In the genomic region with DNA sequence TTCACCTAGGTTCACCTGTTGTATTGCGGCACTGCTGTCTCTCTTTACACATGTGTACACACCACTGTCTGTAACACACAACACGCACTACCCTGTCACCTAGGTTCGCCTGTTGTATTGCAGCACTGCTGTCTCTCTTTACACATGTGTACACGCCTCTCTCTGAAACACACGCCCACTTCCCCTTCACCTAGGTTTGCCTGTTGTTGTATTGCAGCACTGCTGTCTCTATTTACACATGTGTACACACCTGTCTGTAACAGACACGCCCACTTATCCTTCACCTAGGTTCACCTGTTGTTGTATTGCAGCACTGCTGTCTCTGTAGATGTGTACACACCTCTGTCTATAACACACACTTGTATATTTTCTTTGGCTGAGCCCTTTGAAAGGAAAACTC, we compare ENCODE assay signal across 19 cellular contexts. TPM values are rescaled to one million over a fixed set of nuclear protein-coding genes. Genes with fewer than 3 reads are reported as not detected.
DNase-seq lines count a peak whose midpoint lies in the region; ATAC-seq, FAIRE-seq and TF ChIP-seq lines count a peak whose summit lies in the region.
"Had no signal": no experiment of that assay in that cellular context is flagged by ENCODE, and none has a peak within 500 bp of the region (broad histone marks: within the 10 kb centered on the region; RNA-seq: fewer than 3 reads in every experiment).

No MANE protein-coding gene starts in this region.

- in situ Hi-C loops in HepG2 (cut with HindIII; ENCODE audit: extremely low pct_ligation_motif_present, low pct_unique_long_range_greater_than_20kb) (no loop called here), transverse colon (cut with MboI; ENCODE audit: low pct_ligation_motif_present in 1 of 4, low pct_unique_long_range_greater_than_20kb in 1 of 4, low sequenced_read_pairs in 3 of 4) (no loop called here)

- TF ChIP-seq CTCF in liver (IDR thresholded peaks at IDR 0.05; ENCODE audit: low read depth, low read length, missing input control) (no peak), HepG2 (CRISPR knock-in tag; IDR thresholded peaks at IDR 0.05) (no peak), endothelial cell (IDR thresholded peaks at IDR 0.05; ENCODE audit: unreplicated experiment) (no peak), transverse colon (IDR thresholded peaks at IDR 0.05) (no peak), uterus (IDR thresholded peaks at IDR 0.05) (no peak)

- H3K4me2 ChIP-seq in HepG2 (ENCODE audit: low read depth, low read length) = no peak overlapping the region

- H3K4me3 Mint-ChIP-seq in endothelial cell (ENCODE audit: unreplicated experiment) = peak overlapping the region; percentile 33
- H3K4me3 Mint-ChIP-seq: activated naive CD4-positive, alpha-beta T cell treated with anti-CD3 and anti-CD28 coated beads, Interleukin-2, amount 10 ng/mL, durations not matched to agents 7 days and 5 days; naive B cell had no signal

- H3K27me3 Mint-ChIP-seq in endothelial cell (ENCODE audit: unreplicated experiment) = peaks cover 7% of the 10 kb centered on the region
- H3K27me3 Mint-ChIP-seq: activated naive CD4-positive, alpha-beta T cell treated with anti-CD3 and anti-CD28 coated beads, Interleukin-2, amount 10 ng/mL, durations not matched to agents 7 days and 5 days; naive B cell had no signal

- no peaks in the 10 kb centered on the region for H3K4me1 ChIP-seq in liver (ENCODE audit: control insufficient read depth in 4 of 4, insufficient read depth in 4 of 4, low read length in 3 of 4)
- peaks cover 12% of the 10 kb centered on the region; the same call in 1 of the 2 replicates for H3K4me1 ChIP-seq in HepG2 (ENCODE audit: insufficient read depth, low read length)
- peaks cover 0 to 19% (median 6%) of the 10 kb centered on the region in 4 donors for H3K4me1 ChIP-seq in transverse colon
- no peaks in the 10 kb centered on the region for H3K4me1 ChIP-seq in aorta (ENCODE audit: control insufficient read depth in 1 of 2, insufficient read depth in 2 of 2, low read length in 2 of 2)
- no peaks in the 10 kb centered on the region for H3K4me1 ChIP-seq in uterus
- H3K4me1 ChIP-seq: parathyroid adenoma had no signal

- H3K9me3 Mint-ChIP-seq in endothelial cell (ENCODE audit: unreplicated experiment) = no peaks in the 10 kb centered on the region
- H3K9me3 Mint-ChIP-seq: activated naive CD4-positive, alpha-beta T cell treated with anti-CD3 and anti-CD28 coated beads, Interleukin-2, amount 10 ng/mL, durations not matched to agents 7 days and 5 days; naive B cell had no signal

- intact Hi-C loops in HepG2 (cut with micrococcal nuclease; ENCODE audit: unreplicated experiment) = no loop called here
- intact Hi-C loops in transverse colon (cut with DNase I; ENCODE audit: low total_unique reads) = no loop called here
- intact Hi-C loops in aorta (cut with DNase I) = no loop called here
- intact Hi-C loops in uterus (cut with DNase I; ENCODE audit: low total_unique reads) = no loop called here

- no peak for TF ChIP-seq EP300 in HepG2 (IDR thresholded peaks at IDR 0.05; ENCODE audit: low read depth in 2 of 2, low read length in 2 of 2)
- TF ChIP-seq EP300 in HepG2 (CRISPR knock-in tag; IDR thresholded peaks at IDR 0.05; ENCODE audit: borderline replicate concordance) = no peak
- no peak for TF ChIP-seq EP300 in transverse colon (IDR thresholded peaks at IDR 0.05; ENCODE audit: low read depth)

- CTCF ChIA-PET in HepG2 (lab: Yijun Ruan, JAX; ENCODE audit: low intra/inter-chr PET ratio, low total read pairs) = no interaction called here

- no peak overlapping the region for H3K9ac ChIP-seq in liver (ENCODE audit: low read depth in 1 of 2, low read length in 2 of 2)
- no peak overlapping the region for H3K9ac ChIP-seq in HepG2 (ENCODE audit: insufficient read depth, low read depth, low read length)
- H3K9ac ChIP-seq: GM23248, parathyroid adenoma had no signal

- BruUV-seq in HepG2 (replicated peaks; lab: Mats Ljungman, UMichigan) = no TSS peak

- FAIRE-seq in HepG2 (lab: Jason Lieb, UNC) = no peak

- no peak overlapping the region for H2AFZ ChIP-seq in HepG2 (ENCODE audit: low read length)
- H2AFZ ChIP-seq: GM23248, parathyroid adenoma had no signal

- H3K9me3 ChIP-seq in liver (ENCODE audit: control insufficient read depth in 4 of 4, low read length in 3 of 4) (no peaks in the 10 kb centered on the region), HepG2 (ENCODE audit: low read length) (no peaks in the 10 kb centered on the region), transverse colon (no peaks in the 10 kb centered on the region), aorta (ENCODE audit: control insufficient read depth, low read length) (no peaks in the 10 kb centered on the region), uterus (no peaks in the 10 kb centered on the region)
- H3K9me3 ChIP-seq: tibial nerve had no signal

- peaks cover 60% of the 10 kb centered on the region for H3K36me3 Mint-ChIP-seq in endothelial cell (ENCODE audit: low read depth, unreplicated experiment)

- H3K27me3 ChIP-seq in liver (ENCODE audit: control insufficient read depth in 4 of 4, insufficient read depth in 4 of 4, low read length in 3 of 4) (no peaks in the 10 kb centered on the region), HepG2 (ENCODE audit: control insufficient read depth in 1 of 2, insufficient read depth in 2 of 2, low read length in 2 of 2) (no peaks in the 10 kb centered on the region), transverse colon (no peaks in the 10 kb centered on the region), aorta (ENCODE audit: control insufficient read depth in 1 of 2, insufficient read depth in 2 of 2, low read length in 1 of 2) (no peaks in the 10 kb centered on the region), uterus (no peaks in the 10 kb centered on the region)
- H3K27me3 ChIP-seq: tibial nerve had no signal

- H3K4me3 ChIP-seq in liver (ENCODE audit: low read depth in 1 of 3, low read length in 3 of 3) (no peak overlapping the region), HepG2 (replicated peaks in 1 of 3; ENCODE audit: insufficient read depth in 1 of 3, low read depth in 2 of 3, low read length in 3 of 3) (no peak overlapping the region), transverse colon (no peak overlapping the region), aorta (ENCODE audit: low read length in 2 of 2) (no peak overlapping the region), uterus (no peak overlapping the region)
- H3K4me3 ChIP-seq: GM23248, tibial nerve had no signal

- ATAC-seq in HepG2 (no peak), aorta (ENCODE audit: low FRiP score) (no peak)

- no peak for TF ChIP-seq POLR2A in HepG2 (IDR thresholded peaks at IDR 0.05; ENCODE audit: insufficient read depth in 1 of 2, low read depth in 2 of 2, low read length in 2 of 2)
- TF ChIP-seq POLR2A in transverse colon (IDR thresholded peaks at IDR 0.05) = no peak
- TF ChIP-seq POLR2A in uterus (IDR thresholded peaks at IDR 0.05) = no peak

- TF ChIP-seq RAD21 in liver (IDR thresholded peaks at IDR 0.05) = no peak
- no peak for TF ChIP-seq RAD21 in HepG2 (CRISPR knock-in tag; IDR thresholded peaks at IDR 0.05)

- H3K27ac ChIP-seq in liver (ENCODE audit: low read depth in 1 of 2, low read length in 2 of 2) (no peak overlapping the region), HepG2 (ENCODE audit: extremely low read length, insufficient read depth, low read length) (no peak overlapping the region), transverse colon (peak overlapping the region in 2 of 4 donors; percentile 29 to 56), aorta (ENCODE audit: low read depth in 1 of 2, low read length in 2 of 2) (no peak overlapping the region), uterus (no peak overlapping the region)
- H3K27ac ChIP-seq: GM23248, parathyroid adenoma, tibial nerve had no signal

- peaks cover 13% of the 10 kb centered on the region for H3K4me1 Mint-ChIP-seq in endothelial cell (ENCODE audit: unreplicated experiment)

- 83% methylated on average over 6 of the region's 6 CpGs for WGBS in liver
- 98% methylated on average over 6 of the region's 6 CpGs for WGBS in HepG2 (ENCODE audit: low lambda C conversion rate)
- WGBS in transverse colon (ENCODE audit: low coverage in 1 of 2), 2 donors = 68 to 70% methylated on average over 6 of the region's 6 CpGs
- 87 to 89% methylated on average over 6 of the region's 6 CpGs for WGBS in aorta, 2 donors

- H3K36me3 ChIP-seq in liver (ENCODE audit: control insufficient read depth in 4 of 4, insufficient read depth in 3 of 4, low read depth in 1 of 4, low read length in 3 of 4) (peaks cover 18 to 75% (median 57%) of the 10 kb centered on the region in 4 donors), HepG2 (replicated peaks in 1 of 2; ENCODE audit: control insufficient read depth in 1 of 2, insufficient read depth in 2 of 2, low read length in 2 of 2) (peaks cover 20 to 60% of the 10 kb centered on the region in 2 experiments; a peak in 4 of 5 replicates), transverse colon (peaks cover 0 to 36% (median 16%) of the 10 kb centered on the region in 4 donors), aorta (ENCODE audit: control insufficient read depth in 1 of 2, insufficient read depth in 2 of 2, low read length in 1 of 2) (peaks cover 0 to 9% of the 10 kb centered on the region in 2 donors), uterus (no peaks in the 10 kb centered on the region)

- POLR2A ChIA-PET in HepG2 (lab: Yijun Ruan, JAX) = no interaction called here

- no peaks in the 10 kb centered on the region for H3K79me2 ChIP-seq in HepG2 (ENCODE audit: insufficient read depth, low read length)

- no peak overlapping the region for H3K27ac Mint-ChIP-seq in endothelial cell (ENCODE audit: unreplicated experiment)

- no peak for DNase-seq in HepG2 (ENCODE audit: low spot score)
- DNase-seq in NCI-H2081 treated with DMSO at 0.1 percent for 48 hours (lab: John Stamatoyannopoulos, UW) = peak; percentile 12
- no peak for DNase-seq in endothelial cell (ENCODE audit: low spot score)
- peak; percentile 53 for DNase-seq in transverse colon
- no peak for DNase-seq in aorta
- DNase-seq in NCI-H524 treated with DMSO at 0.1 percent for 48 hours (lab: John Stamatoyannopoulos, UW) = no peak
- no peak for DNase-seq in uterus
- DNase-seq: activated naive CD4-positive, alpha-beta T cell treated with anti-CD3 and anti-CD28 coated beads, Interleukin-2, amount 10 ng/mL, durations not matched to agents 7 days and 5 days; GM23248; hypothalamus; naive B cell; NCI-H1436; NCI-H446; SIG-M5; stimulated activated CD4-positive, alpha-beta T cell treated with anti-CD3 and anti-CD28 coated beads, Interleukin-1b, Interleukin-23, amount 100 ng/mL, for 48 hours; stimulated activated naive CD4-positive, alpha-beta T cell treated with Interleukin-2 at 50 U/mL for 16 hours had no signal

- peaks cover 11% of the 10 kb centered on the region for H4K20me1 ChIP-seq in HepG2 (ENCODE audit: insufficient read depth, low read length)

RNA-seq across cellular contexts. Expression of a gene that starts 51.5 kb away (rescaled TPM):
- total RNA-seq in liver = 10 to 100 TPM in 1 of 2 donors, 1 to 10 TPM in 1; 6.9 to 12.1 TPM
- polyA plus RNA-seq in liver = 1 to 10 TPM; 3.6 to 4.3 TPM
- 5.4 and 5.9 TPM in 2 replicates for total RNA-seq in HepG2 (2016; rRNA removed; fragmentation: Illumina TruSeq; extraction: Trizol)
- 14.4 and 16.4 TPM in 2 replicates for total RNA-seq in HepG2 (2016; cell fraction: cytosol; rRNA removed; fragmentation: Illumina TruSeq; extraction: Trizol; ENCODE audit: low read depth)
- total RNA-seq in HepG2 (2016; cell fraction: insoluble cytoplasmic fraction; rRNA removed; fragmentation: Illumina TruSeq; extraction: Trizol) = 4.7 and 6.1 TPM in 2 replicates
- 8.1 and 8.5 TPM in 2 replicates for total RNA-seq in HepG2 (2016; cell fraction: membrane; rRNA removed; fragmentation: Illumina TruSeq; extraction: Trizol)
- 7.7 and 7.8 TPM in 2 replicates for total RNA-seq in HepG2 (2016; cell fraction: nucleus; rRNA removed; fragmentation: Illumina TruSeq; extraction: Trizol)
- 7.5 and 8.6 TPM in 2 replicates for polyA plus RNA-seq in HepG2 (2011; rRNA removed)
- 5.3 TPM in 2 replicates for polyA plus RNA-seq in HepG2 (2011; cell fraction: cytosol; rRNA removed)
- polyA plus RNA-seq in HepG2 (2011; cell fraction: nucleus; rRNA removed) = 19.8 and 22.5 TPM in 2 replicates
- polyA plus RNA-seq in HepG2 (2012) = 6.1 and 6.9 TPM in 2 replicates
- polyA plus RNA-seq in HepG2 (2016; cell fraction: cytosol; fragmentation: Illumina TruSeq; extraction: Trizol; ENCODE audit: low read depth) = 0.37 and 0.41 TPM in 2 replicates
- polyA plus RNA-seq in HepG2 (2016; cell fraction: insoluble cytoplasmic fraction; fragmentation: Illumina TruSeq; extraction: Trizol; ENCODE audit: low read depth) = 4.6 and 5.8 TPM in 2 replicates
- 1.1 and 1.2 TPM in 2 replicates for polyA plus RNA-seq in HepG2 (2016; cell fraction: membrane; fragmentation: Illumina TruSeq; extraction: Trizol; ENCODE audit: low read depth)
- polyA plus RNA-seq in HepG2 (2016; cell fraction: nucleus; fragmentation: Illumina TruSeq; extraction: Trizol; ENCODE audit: insufficient read depth, low read depth) = 16.0 TPM in 2 replicates
- polyA minus RNA-seq in HepG2 (2011; rRNA and poly(A)+ RNA removed; ENCODE audit: low replicate concordance) = 39.9 and 41.7 TPM in 2 replicates
- 7.3 and 13.4 TPM in 2 replicates for polyA minus RNA-seq in HepG2 (2011; cell fraction: cytosol; rRNA and poly(A)+ RNA removed)
- 16.2 and 17.1 TPM in 2 replicates for polyA minus RNA-seq in HepG2 (2011; cell fraction: nucleus; rRNA and poly(A)+ RNA removed)
- 32.6 TPM for total RNA-seq in endothelial cell (ENCODE audit: unreplicated experiment)
- 10 to 100 TPM; 14.5 to 22.1 (median 19.7) TPM for total RNA-seq in transverse colon
- 10 to 100 TPM; 20.3 to 25.9 TPM for total RNA-seq in aorta
- 1 to 10 TPM; 3.9 to 8.6 TPM for polyA plus RNA-seq in aorta
- 10 to 100 TPM in 2 of 4 donors, 1 to 10 TPM in 2; 1.3 to 21.7 (median 11.2) TPM for total RNA-seq in uterus

RNA-seq across cellular contexts. Expression of a gene that starts 58.8 kb away (rescaled TPM):
- 100 to 1,000 TPM; 137 to 264 TPM for total RNA-seq in liver
- 10 to 100 TPM; 78.8 to 80.5 TPM for polyA plus RNA-seq in liver
- 145 and 247 TPM in 2 replicates for total RNA-seq in HepG2 (2016; rRNA removed; fragmentation: Illumina TruSeq; extraction: Trizol)
- total RNA-seq in HepG2 (2016; cell fraction: cytosol; rRNA removed; fragmentation: Illumina TruSeq; extraction: Trizol; ENCODE audit: low read depth) = 30.6 and 36.4 TPM in 2 replicates
- total RNA-seq in HepG2 (2016; cell fraction: insoluble cytoplasmic fraction; rRNA removed; fragmentation: Illumina TruSeq; extraction: Trizol) = 151 and 249 TPM in 2 replicates
- 51.4 and 56.7 TPM in 2 replicates for total RNA-seq in HepG2 (2016; cell fraction: membrane; rRNA removed; fragmentation: Illumina TruSeq; extraction: Trizol)
- 95.7 and 98.8 TPM in 2 replicates for total RNA-seq in HepG2 (2016; cell fraction: nucleus; rRNA removed; fragmentation: Illumina TruSeq; extraction: Trizol)
- polyA plus RNA-seq in HepG2 (2011; rRNA removed) = 44.4 and 56.6 TPM in 2 replicates
- polyA plus RNA-seq in HepG2 (2011; cell fraction: cytosol; rRNA removed) = 17.6 and 37.3 TPM in 2 replicates
- polyA plus RNA-seq in HepG2 (2011; cell fraction: nucleus; rRNA removed) = 43.0 and 68.2 TPM in 2 replicates
- polyA plus RNA-seq in HepG2 (2012) = 95.0 and 101 TPM in 2 replicates
- 11.6 and 13.1 TPM in 2 replicates for polyA plus RNA-seq in HepG2 (2016; cell fraction: cytosol; fragmentation: Illumina TruSeq; extraction: Trizol; ENCODE audit: low read depth)
- 253 and 286 TPM in 2 replicates for polyA plus RNA-seq in HepG2 (2016; cell fraction: insoluble cytoplasmic fraction; fragmentation: Illumina TruSeq; extraction: Trizol; ENCODE audit: low read depth)
- 34.8 and 35.9 TPM in 2 replicates for polyA plus RNA-seq in HepG2 (2016; cell fraction: membrane; fragmentation: Illumina TruSeq; extraction: Trizol; ENCODE audit: low read depth)
- 142 and 155 TPM in 2 replicates for polyA plus RNA-seq in HepG2 (2016; cell fraction: nucleus; fragmentation: Illumina TruSeq; extraction: Trizol; ENCODE audit: insufficient read depth, low read depth)
- 13.6 and 22.4 TPM in 2 replicates for polyA minus RNA-seq in HepG2 (2011; rRNA and poly(A)+ RNA removed; ENCODE audit: low replicate concordance)
- polyA minus RNA-seq in HepG2 (2011; cell fraction: cytosol; rRNA and poly(A)+ RNA removed) = 13.5 and 22.8 TPM in 2 replicates
- 43.5 and 60.7 TPM in 2 replicates for polyA minus RNA-seq in HepG2 (2011; cell fraction: nucleus; rRNA and poly(A)+ RNA removed)
- 52.7 TPM for total RNA-seq in endothelial cell (ENCODE audit: unreplicated experiment)
- 10 to 100 TPM; 31.1 to 81.5 (median 57.1) TPM for total RNA-seq in transverse colon
- 10 to 100 TPM; 28.6 to 39.3 TPM for total RNA-seq in aorta
- 10 to 100 TPM; 18.9 to 43.3 TPM for polyA plus RNA-seq in aorta
- 10 to 100 TPM; 10.8 to 64.2 (median 17.9) TPM for total RNA-seq in uterus

Comparison
In these comparisons a context has a peak if more than half of its experiments do, and no peak if none do; other contexts are left out.
1. DNase-seq: peak in NCI-H2081 treated with DMSO at 0.1 percent for 48 hours (single experiment) and transverse colon (single experiment); none in HepG2 (single experiment), endothelial cell (single experiment), aorta (0 of 2), NCI-H524 treated with DMSO at 0.1 percent for 48 hours (single experiment) and uterus (0 of 2).